Comparison of ENCODE assay signal across 29 cellular contexts in the genomic region with DNA sequence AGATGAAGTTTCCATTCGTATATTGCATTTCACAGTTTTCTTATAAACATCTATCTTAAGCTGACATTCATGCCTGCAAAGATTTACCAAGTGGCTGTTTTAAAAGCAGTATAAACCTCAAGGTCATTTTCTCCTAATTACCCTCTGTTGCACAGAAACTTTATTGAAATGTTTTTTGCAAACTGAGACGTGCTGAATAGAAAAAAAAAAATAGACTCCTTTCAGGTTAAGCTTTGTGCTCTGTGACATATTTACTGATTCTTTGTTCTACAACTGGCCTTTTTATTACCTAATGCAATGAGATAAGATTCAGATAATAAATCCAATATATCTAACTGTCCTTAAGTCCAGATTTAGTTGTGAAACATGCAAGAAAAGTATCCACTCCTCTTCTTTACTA.
"Had no signal": no experiment of that assay in that cellular context is flagged by ENCODE, and none has a peak within 500 bp of the region (broad histone marks: within the 10 kb centered on the region; RNA-seq: fewer than 3 reads in every experiment).

No MANE protein-coding gene starts in this region.

- H3K9me3 Mint-ChIP-seq: nephron progenitor cell; neural progenitor cell; stimulated activated naive B cell treated with anti-CD40 and anti-IgM and Interleukin-4, amounts not matched to agents 10 μg/mL and 1 μg/mL and 100 μg/mL, for 72 hours; stimulated activated naive CD8-positive, alpha-beta T cell treated with anti-CD3 and anti-CD28 coated beads, Interleukin-15, Interleukin-2, amounts not matched to agents 100 ng/mL and 50 ng/mL, for 24 hours had no signal

- H3K4me1 ChIP-seq: neural progenitor cell, parathyroid adenoma, psoas muscle, right lobe of liver, sigmoid colon, stomach, thyroid gland, tibial nerve, upper lobe of right lung, uterus had no signal

- H3K79me2 ChIP-seq: parathyroid adenoma had no signal

- H3K9me3 ChIP-seq: ovary, psoas muscle, right lobe of liver, sigmoid colon, stomach, thoracic aorta, thyroid gland, tibial nerve, upper lobe of right lung, uterus had no signal

- H3K27ac Mint-ChIP-seq: naive thymus-derived CD8-positive, alpha-beta T cell; natural killer cell treated with Interleukin-12 subunit alpha and Interleukin-12 subunit beta and Interleukin-15 and Interleukin-18, amount 100 ng/mL, for 72 hours; nephron progenitor cell; neural progenitor cell; progenitor cell of endocrine pancreas; stimulated activated effector memory CD8-positive, alpha-beta T cell treated with anti-CD3 and anti-CD28 coated beads, Interleukin-12 subunit alpha, Interleukin-12 subunit beta, amount 100 ng/mL, for 72 hours; stimulated activated naive B cell treated with anti-CD40 and anti-IgM and Interleukin-4, amounts not matched to agents 10 μg/mL and 1 μg/mL and 100 μg/mL, for 72 hours; stimulated activated naive CD8-positive, alpha-beta T cell treated with anti-CD3 and anti-CD28 coated beads, Interleukin-15, Interleukin-2, amounts not matched to agents 100 ng/mL and 50 ng/mL, for 24 hours had no signal

- H3K36me3 ChIP-seq: neural progenitor cell, ovary, right lobe of liver, sigmoid colon, stomach, thoracic aorta, thyroid gland, tibial nerve, upper lobe of right lung, uterus had no signal

- H3K4me1 Mint-ChIP-seq: naive thymus-derived CD8-positive, alpha-beta T cell; neural progenitor cell; stimulated activated effector memory CD8-positive, alpha-beta T cell treated with anti-CD3 and anti-CD28 coated beads, Interleukin-12 subunit alpha, Interleukin-12 subunit beta, amount 100 ng/mL, for 72 hours; stimulated activated naive B cell treated with anti-CD40 and anti-IgM and Interleukin-4, amounts not matched to agents 10 μg/mL and 1 μg/mL and 100 μg/mL, for 72 hours had no signal

- H3K4me3 ChIP-seq: neural progenitor cell, ovary, psoas muscle, right lobe of liver, sigmoid colon, stomach, thoracic aorta, thyroid gland, tibial nerve, upper lobe of right lung, uterus had no signal

- ATAC-seq: naive thymus-derived CD8-positive, alpha-beta T cell; natural killer cell treated with Interleukin-12 subunit alpha and Interleukin-12 subunit beta and Interleukin-15 and Interleukin-18, amount 100 ng/mL, for 72 hours; psoas muscle; right cardiac atrium; stimulated activated effector memory CD8-positive, alpha-beta T cell treated with anti-CD3 and anti-CD28 coated beads, Interleukin-12 subunit alpha, Interleukin-12 subunit beta, amount 100 ng/mL, for 72 hours; stimulated activated naive B cell treated with anti-CD40 and anti-IgM and Interleukin-4, amounts not matched to agents 10 μg/mL and 1 μg/mL and 100 μg/mL, for 72 hours; upper lobe of right lung had no signal

- H3K36me3 Mint-ChIP-seq: naive thymus-derived CD8-positive, alpha-beta T cell; natural killer cell treated with Interleukin-12 subunit alpha and Interleukin-12 subunit beta and Interleukin-15 and Interleukin-18, amount 100 ng/mL, for 72 hours; neural progenitor cell; stimulated activated effector memory CD8-positive, alpha-beta T cell treated with anti-CD3 and anti-CD28 coated beads, Interleukin-12 subunit alpha, Interleukin-12 subunit beta, amount 100 ng/mL, for 72 hours; stimulated activated naive B cell treated with anti-CD40 and anti-IgM and Interleukin-4, amounts not matched to agents 10 μg/mL and 1 μg/mL and 100 μg/mL, for 72 hours had no signal

- H3K4me3 Mint-ChIP-seq: naive thymus-derived CD8-positive, alpha-beta T cell; natural killer cell treated with Interleukin-12 subunit alpha and Interleukin-12 subunit beta and Interleukin-15 and Interleukin-18, amount 100 ng/mL, for 72 hours; nephron progenitor cell; neural progenitor cell; stimulated activated effector memory CD8-positive, alpha-beta T cell treated with anti-CD3 and anti-CD28 coated beads, Interleukin-12 subunit alpha, Interleukin-12 subunit beta, amount 100 ng/mL, for 72 hours; stimulated activated naive B cell treated with anti-CD40 and anti-IgM and Interleukin-4, amounts not matched to agents 10 μg/mL and 1 μg/mL and 100 μg/mL, for 72 hours; stimulated activated naive CD8-positive, alpha-beta T cell treated with anti-CD3 and anti-CD28 coated beads, Interleukin-15, Interleukin-2, amounts not matched to agents 100 ng/mL and 50 ng/mL, for 24 hours had no signal

- DNase-seq: naive thymus-derived CD8-positive, alpha-beta T cell; nephron progenitor cell; occipital lobe; ovary; posterior cingulate gyrus; psoas muscle; right cardiac atrium; right lobe of liver; sigmoid colon; small intestine; stimulated activated CD4-positive, alpha-beta T cell treated with anti-CD3 and anti-CD28 coated beads, Interleukin-15, amount 100 ng/mL, for 24 hours; stimulated activated CD4-positive, alpha-beta T cell treated with anti-CD3 and anti-CD28 coated beads, Interleukin-2, amount 100 ng/mL, for 24 hours; stimulated activated CD4-positive, alpha-beta T cell treated with anti-CD3 and anti-CD28 coated beads, Interleukin-2, amount 100 ng/mL, for 48 hours; stimulated activated CD4-positive, alpha-beta T cell treated with anti-CD3 and anti-CD28 coated beads, Interleukin-4, amount 100 ng/mL, for 24 hours; stimulated activated naive B cell treated with anti-CD40 and anti-IgM and Interleukin-4, amounts not matched to agents 10 μg/mL and 1 μg/mL and 100 μg/mL, for 72 hours; stimulated activated naive CD4-positive, alpha-beta T cell treated with Interleukin-2 at 50 U/mL for 16 hours; stomach; thyroid gland; trophoblast cell; upper lobe of right lung; uterus had no signal

- H3K27ac ChIP-seq: neural progenitor cell, ovary, parathyroid adenoma, psoas muscle, right lobe of liver, sigmoid colon, stomach, thoracic aorta, thyroid gland, tibial nerve, upper lobe of right lung, uterus had no signal

- H3K27me3 Mint-ChIP-seq: naive thymus-derived CD8-positive, alpha-beta T cell; natural killer cell treated with Interleukin-12 subunit alpha and Interleukin-12 subunit beta and Interleukin-15 and Interleukin-18, amount 100 ng/mL, for 72 hours; progenitor cell of endocrine pancreas; stimulated activated naive B cell treated with anti-CD40 and anti-IgM and Interleukin-4, amounts not matched to agents 10 μg/mL and 1 μg/mL and 100 μg/mL, for 72 hours; stimulated activated naive CD8-positive, alpha-beta T cell treated with anti-CD3 and anti-CD28 coated beads, Interleukin-15, Interleukin-2, amounts not matched to agents 100 ng/mL and 50 ng/mL, for 24 hours had no signal

- H3K27me3 ChIP-seq: neural progenitor cell, ovary, right lobe of liver, sigmoid colon, stomach, thyroid gland, tibial nerve, upper lobe of right lung, uterus had no signal

- H2AFZ ChIP-seq: neural progenitor cell, parathyroid adenoma had no signal
